ENCODE assay signal across 8 cellular contexts in genomic region chr11:62730076-62730475, GRCh38. TPM values are rescaled to one million over a fixed set of nuclear protein-coding genes. Genes with fewer than 3 reads are reported as not detected.
A peak's percentile ranks its signal among the peaks of the same experiment; 100 is the strongest.
DNase-seq lines count a peak whose midpoint lies in the region; ATAC-seq and TF ChIP-seq lines count a peak whose summit lies in the region.
"Not testable (repeated sequence)": the region's sequence is repeated elsewhere in the genome, so short reads cannot be mapped to it uniquely, and the experiment has no call there.
"Had no signal": no experiment of that assay in that cellular context is flagged by ENCODE, and none has a peak within 500 bp of the region (broad histone marks: within the 10 kb centered on the region; RNA-seq: fewer than 3 reads in every experiment).

No MANE protein-coding gene starts in this region.

- intact Hi-C loops in OCI-LY7 (cut with micrococcal nuclease; ENCODE audit: unreplicated experiment): loop anchor here (10.0 kb wide), 1 partner anchor 295 kb away; no protein-coding TSS in a partner anchor
- intact Hi-C loops in activated naive CD4-positive, alpha-beta T cell treated with anti-CD3 and anti-CD28 coated beads for 36 hours (cut with micrococcal nuclease): not testable (repeated sequence)

- not testable (repeated sequence) for DNase-seq in CD8-positive, alpha-beta memory T cell; OCI-LY7 (ENCODE audit: low spot score); activated naive CD4-positive, alpha-beta T cell treated with anti-CD3 and anti-CD28 coated beads for 36 hours; epithelial cell of esophagus (ENCODE audit: low read depth); stimulated activated effector memory CD8-positive, alpha-beta T cell treated with anti-CD3 and anti-CD28 coated beads, Interleukin-12 subunit alpha, Interleukin-12 subunit beta, amount 100 ng/mL, for 72 hours (ENCODE audit: low spot score in 2 of 2)

- H3K27ac Mint-ChIP-seq in CD8-positive, alpha-beta memory T cell: peak overlapping the region in 3 of 8 donors; percentile 38 to 97 (median 47)
- H3K27ac Mint-ChIP-seq in activated naive CD4-positive, alpha-beta T cell treated with anti-CD3 and anti-CD28 coated beads for 36 hours: peak overlapping the region; percentile 61
- peak overlapping the region; percentile 14 for H3K27ac Mint-ChIP-seq in stimulated activated effector memory CD8-positive, alpha-beta T cell treated with anti-CD3 and anti-CD28 coated beads, Interleukin-12 subunit alpha, Interleukin-12 subunit beta, amount 100 ng/mL, for 72 hours

- H3K9ac ChIP-seq in mucosa of stomach (ENCODE audit: low read length): not testable (repeated sequence)

- H4K20me1 ChIP-seq in OCI-LY7 (ENCODE audit: insufficient read depth, low read length): peaks cover 14% of the 10 kb centered on the region

- H3K36me3 Mint-ChIP-seq in CD8-positive, alpha-beta memory T cell: peaks cover 5 to 55% (median 8%) of the 10 kb centered on the region in 3 donors
- H3K36me3 Mint-ChIP-seq in activated naive CD4-positive, alpha-beta T cell treated with anti-CD3 and anti-CD28 coated beads for 36 hours (ENCODE audit: low read depth): peaks cover 32% of the 10 kb centered on the region
- peaks cover 93% of the 10 kb centered on the region for H3K36me3 Mint-ChIP-seq in stimulated activated effector memory CD8-positive, alpha-beta T cell treated with anti-CD3 and anti-CD28 coated beads, Interleukin-12 subunit alpha, Interleukin-12 subunit beta, amount 100 ng/mL, for 72 hours

- not testable (repeated sequence) for H3K27me3 ChIP-seq in CD8-positive, alpha-beta memory T cell (ENCODE audit: insufficient read depth, low read length, poor library complexity, severe bottlenecking); mucosa of stomach (ENCODE audit: control insufficient read depth, insufficient read depth, low read length)

- CTCF ChIA-PET in CD8-positive, alpha-beta memory T cell (lab: Charles Lee): interaction anchor here (0.8 to 3.6 kb wide), 8 partner anchors 24 to 151 kb away, joined by 3 to 16 read pairs (median 4); partner anchors contain the start of genes C11orf98, CSKMT, POLR2G and SLC3A2
- CTCF ChIA-PET in OCI-LY7 (lab: Charles Lee; ENCODE audit: unreplicated experiment): interaction anchor here (0.7 to 1.4 kb wide), 2 partner anchors 24 to 32 kb away, joined by 4 to 5 read pairs; partner anchors contain the start of genes POLR2G and ZBTB3
- CTCF ChIA-PET in activated naive CD4-positive, alpha-beta T cell treated with anti-CD3 and anti-CD28 coated beads for 36 hours (lab: Charles Lee): interaction anchor here (0.6 to 2.9 kb wide), 5 partner anchors 32 to 136 kb away, joined by 3 to 7 read pairs (median 3); partner anchors contain the start of gene TAF6L

- not testable (repeated sequence) for H3K9me3 Mint-ChIP-seq in CD8-positive, alpha-beta memory T cell; activated naive CD4-positive, alpha-beta T cell treated with anti-CD3 and anti-CD28 coated beads for 36 hours; stimulated activated effector memory CD8-positive, alpha-beta T cell treated with anti-CD3 and anti-CD28 coated beads, Interleukin-12 subunit alpha, Interleukin-12 subunit beta, amount 100 ng/mL, for 72 hours

- POLR2A ChIA-PET in CD8-positive, alpha-beta memory T cell (lab: Charles Lee): interaction anchor here (0.7 to 4.0 kb wide), 6 partner anchors 20 to 1516 kb away, joined by 3 to 26 read pairs (median 4); partner anchors contain the start of genes C11orf98, CSKMT, MTA2 and PPP1R14B
- POLR2A ChIA-PET in OCI-LY7 (lab: Charles Lee): interaction anchor here (0.7 to 1.5 kb wide), 5 partner anchors 13 to 151 kb away, joined by 3 to 8 read pairs (median 3); partner anchors contain the start of gene ZBTB3

- peaks cover 11% of the 10 kb centered on the region for H3K36me3 ChIP-seq in CD8-positive, alpha-beta memory T cell (ENCODE audit: insufficient read depth, low read length)
- H3K36me3 ChIP-seq in OCI-LY7 (ENCODE audit: insufficient read depth, low read length): peaks cover 43% of the 10 kb centered on the region
- H3K36me3 ChIP-seq in mucosa of stomach (ENCODE audit: control insufficient read depth, insufficient read depth, low read length): not testable (repeated sequence)

- not testable (repeated sequence) for TF ChIP-seq CTCF in OCI-LY7 (conservative IDR thresholded peaks at IDR 0.05; ENCODE audit: low read length); epithelial cell of esophagus (IDR thresholded peaks at IDR 0.05; ENCODE audit: insufficient read depth, low read depth, low read length, missing control alignments)

- peaks cover 71% of the 10 kb centered on the region for H3K79me2 ChIP-seq in OCI-LY7 (ENCODE audit: insufficient read depth, low read depth, low read length)

- not testable (repeated sequence) for BruUV-seq in OCI-LY7 (replicated peaks; lab: Mats Ljungman, UMichigan)

- not testable (repeated sequence) for H3K27me3 Mint-ChIP-seq in CD8-positive, alpha-beta memory T cell; activated naive CD4-positive, alpha-beta T cell treated with anti-CD3 and anti-CD28 coated beads for 36 hours (ENCODE audit: low read depth)

- not testable (repeated sequence) for H3K9me2 ChIP-seq in OCI-LY7 (ENCODE audit: insufficient read depth, low read length)

- not testable (repeated sequence) for H3K9me3 ChIP-seq in CD8-positive, alpha-beta memory T cell (ENCODE audit: low read length); OCI-LY7 (ENCODE audit: low read length); mucosa of stomach (ENCODE audit: control insufficient read depth, low read length)

- not testable (repeated sequence) for H2AFZ ChIP-seq in OCI-LY7 (ENCODE audit: low read length)

- H3K27ac ChIP-seq in CD8-positive, alpha-beta memory T cell (ENCODE audit: low read depth, low read length); OCI-LY7 (ENCODE audit: low read depth, low read length, poor library complexity, severe bottlenecking): not testable (repeated sequence)

- H3K4me1 ChIP-seq in CD8-positive, alpha-beta memory T cell (ENCODE audit: insufficient read depth, low read length): peaks cover 26% of the 10 kb centered on the region
- H3K4me1 ChIP-seq in OCI-LY7 (ENCODE audit: insufficient read depth, low read length, poor library complexity, severe bottlenecking): peaks cover 15% of the 10 kb centered on the region
- not testable (repeated sequence) for H3K4me1 ChIP-seq in mucosa of stomach (ENCODE audit: control insufficient read depth, insufficient read depth, low read length)

- H3K4me3 ChIP-seq in CD8-positive, alpha-beta memory T cell (ENCODE audit: low read length): peak overlapping the region; percentile 49
- H3K4me3 ChIP-seq in OCI-LY7 (ENCODE audit: low read depth, low read length, poor library complexity, severe bottlenecking) (peak overlapping the region; percentile 97), epithelial cell of esophagus (ENCODE audit: low read length) (peak overlapping the region; percentile 94), mucosa of stomach (ENCODE audit: low read length) (peak overlapping the region; percentile 9)

- peak overlapping the region; percentile 80 for H3K4me2 ChIP-seq in OCI-LY7 (ENCODE audit: low read length)

- peak overlapping the region; percentile 58 to 98 (median 98) for H3K4me3 Mint-ChIP-seq in CD8-positive, alpha-beta memory T cell
- H3K4me3 Mint-ChIP-seq in activated naive CD4-positive, alpha-beta T cell treated with anti-CD3 and anti-CD28 coated beads for 36 hours: peak overlapping the region; percentile 90
- peak overlapping the region; percentile 89 for H3K4me3 Mint-ChIP-seq in stimulated activated effector memory CD8-positive, alpha-beta T cell treated with anti-CD3 and anti-CD28 coated beads, Interleukin-12 subunit alpha, Interleukin-12 subunit beta, amount 100 ng/mL, for 72 hours

- not testable (repeated sequence) for ATAC-seq in stimulated activated effector memory CD8-positive, alpha-beta T cell treated with anti-CD3 and anti-CD28 coated beads, Interleukin-12 subunit alpha, Interleukin-12 subunit beta, amount 100 ng/mL, for 72 hours

- peaks cover 39 to 45% (median 42%) of the 10 kb centered on the region in 3 donors for H3K4me1 Mint-ChIP-seq in CD8-positive, alpha-beta memory T cell
- peaks cover 31% of the 10 kb centered on the region for H3K4me1 Mint-ChIP-seq in activated naive CD4-positive, alpha-beta T cell treated with anti-CD3 and anti-CD28 coated beads for 36 hours (ENCODE audit: low read depth)
- peaks cover 15% of the 10 kb centered on the region for H3K4me1 Mint-ChIP-seq in stimulated activated effector memory CD8-positive, alpha-beta T cell treated with anti-CD3 and anti-CD28 coated beads, Interleukin-12 subunit alpha, Interleukin-12 subunit beta, amount 100 ng/mL, for 72 hours

RNA-seq across cellular contexts. Expression of gene TTC9C, which starts 1.8 kb away (rescaled TPM):
- total RNA-seq in CD8-positive, alpha-beta memory T cell: 10 to 100 TPM; 36.7 to 37.2 TPM
- polyA plus RNA-seq in CD8-positive, alpha-beta memory T cell: 22.2 TPM
- 36.7 and 51.7 TPM in 2 replicates for total RNA-seq in OCI-LY7 (2014; rRNA removed; shearing (Covaris generic))
- 70.2 and 75.1 TPM in 2 replicates for total RNA-seq in OCI-LY7 (2022)
- total RNA-seq in activated naive CD4-positive, alpha-beta T cell treated with anti-CD3 and anti-CD28 coated beads for 36 hours: 10 to 100 TPM; 46.6 to 49.5 TPM

RNA-seq across cellular contexts. Expression of gene HNRNPUL2, which starts 2.8 kb away (rescaled TPM):
- 10 to 100 TPM; 58.7 to 64.3 TPM for total RNA-seq in CD8-positive, alpha-beta memory T cell
- 3.3 TPM for polyA plus RNA-seq in CD8-positive, alpha-beta memory T cell
- 8.3 and 19.2 TPM in 2 replicates for total RNA-seq in OCI-LY7 (2014; rRNA removed; shearing (Covaris generic))
- total RNA-seq in OCI-LY7 (2022): 59.2 and 64.4 TPM in 2 replicates
- total RNA-seq in activated naive CD4-positive, alpha-beta T cell treated with anti-CD3 and anti-CD28 coated beads for 36 hours: 10 to 100 TPM; 58.6 to 61.5 TPM

RNA-seq across cellular contexts. Expression of gene GNG3, which starts 22.6 kb away (rescaled TPM):
- total RNA-seq in CD8-positive, alpha-beta memory T cell: not detected
- polyA plus RNA-seq in CD8-positive, alpha-beta memory T cell: 0.36 TPM
- not detected in 2 replicates for total RNA-seq in OCI-LY7 (2014; rRNA removed; shearing (Covaris generic))
- total RNA-seq in OCI-LY7 (2022): not detected in 2 replicates
- total RNA-seq in activated naive CD4-positive, alpha-beta T cell treated with anti-CD3 and anti-CD28 coated beads for 36 hours: not detected
- total RNA-seq: esophagus mucosa, HT-29 had no signal

RNA-seq across cellular contexts. Expression of gene BSCL2, which starts 22.9 kb away (rescaled TPM):
- 10 to 100 TPM; 32.9 to 33.3 TPM for total RNA-seq in CD8-positive, alpha-beta memory T cell
- polyA plus RNA-seq in CD8-positive, alpha-beta memory T cell: 48.8 TPM
- 20.7 and 21.6 TPM in 2 replicates for total RNA-seq in OCI-LY7 (2014; rRNA removed; shearing (Covaris generic))
- total RNA-seq in OCI-LY7 (2022): 46.2 and 46.7 TPM in 2 replicates
- 10 to 100 TPM; 13.8 to 17.3 TPM for total RNA-seq in activated naive CD4-positive, alpha-beta T cell treated with anti-CD3 and anti-CD28 coated beads for 36 hours

RNA-seq across cellular contexts. Expression of gene ZBTB3, which starts 23.9 kb away (rescaled TPM):
- total RNA-seq in CD8-positive, alpha-beta memory T cell: 10 to 100 TPM in 1 of 2 experiments, 1 to 10 TPM in 1; 9.4 to 11.6 TPM
- 3.5 TPM for polyA plus RNA-seq in CD8-positive, alpha-beta memory T cell
- 11.1 and 11.8 TPM in 2 replicates for total RNA-seq in OCI-LY7 (2014; rRNA removed; shearing (Covaris generic))
- total RNA-seq in OCI-LY7 (2022): 10.7 and 11.3 TPM in 2 replicates
- total RNA-seq in activated naive CD4-positive, alpha-beta T cell treated with anti-CD3 and anti-CD28 coated beads for 36 hours: 10 to 100 TPM; 12.1 to 13.5 TPM

Comparison
In these comparisons a context has a peak if more than half of its experiments do, and no peak if none do; other contexts are left out.
1. H3K4me3 ChIP-seq: peak in every context shown above with its lines; median percentile 97 in OCI-LY7; 94 in epithelial cell of esophagus; 49 in CD8-positive, alpha-beta memory T cell; 9 in mucosa of stomach.